ENCODE assay signal across 21 cellular contexts in genomic region chr1:24875257-24875656, GRCh38. TPM values are rescaled to one million over a fixed set of nuclear protein-coding genes. Genes with fewer than 3 reads are reported as not detected.
DNase-seq lines count a peak whose midpoint lies in the region; TF ChIP-seq lines count a peak whose summit lies in the region.
"Had no signal": no experiment of that assay in that cellular context is flagged by ENCODE, and none has a peak within 500 bp of the region (broad histone marks: within the 10 kb centered on the region; RNA-seq: fewer than 3 reads in every experiment).

No MANE protein-coding gene starts in this region.

- H3K4me3 Mint-ChIP-seq in activated CD4-positive, alpha-beta memory T cell treated with anti-CD3 and anti-CD28 coated beads for 36 hours = no peak overlapping the region
- H3K4me3 Mint-ChIP-seq in activated CD4-positive, alpha-beta memory T cell treated with anti-CD3 and anti-CD28 coated beads, Interleukin-2, amount 10 ng/mL, durations not matched to agents 7 days and 5 days = no peak overlapping the region
- H3K4me3 Mint-ChIP-seq: CD4-positive, alpha-beta memory T cell; IgD-negative memory B cell had no signal

- H3K27ac ChIP-seq in SK-N-MC (0 out of 2 replicates have a peak overlapping the region, but pooled peaks have one; percentile 39), suprapubic skin (peak overlapping the region; percentile 9), smooth muscle cell (ENCODE audit: low read depth) (no peak overlapping the region)
- H3K27ac ChIP-seq: 22Rv1; BLaER1 treated with 17β-estradiol and CSF1 and Interleukin-3, amounts not matched to agents 10 nM and 100 nM; RWPE1 had no signal

- intact Hi-C loops in activated CD4-positive, alpha-beta memory T cell treated with anti-CD3 and anti-CD28 coated beads for 36 hours (cut with micrococcal nuclease) = no loop called here

- WGBS in suprapubic skin = 57% methylated on average over 8 of the region's 8 CpGs
- 82% methylated on average over 8 of the region's 8 CpGs for WGBS in smooth muscle cell (ENCODE audit: low lambda C conversion rate)

- peaks cover 10% of the 10 kb centered on the region for H3K27me3 ChIP-seq in suprapubic skin
- no peaks in the 10 kb centered on the region for H3K27me3 ChIP-seq in smooth muscle cell (ENCODE audit: low read depth)

- H3K27ac Mint-ChIP-seq in activated CD4-positive, alpha-beta memory T cell treated with anti-CD3 and anti-CD28 coated beads for 36 hours = no peak overlapping the region
- H3K27ac Mint-ChIP-seq in activated CD4-positive, alpha-beta memory T cell treated with anti-CD3 and anti-CD28 coated beads, Interleukin-2, amount 10 ng/mL, durations not matched to agents 7 days and 5 days = no peak overlapping the region
- H3K27ac Mint-ChIP-seq: IgD-negative memory B cell had no signal

- no peaks in the 10 kb centered on the region for H4K20me1 ChIP-seq in smooth muscle cell (ENCODE audit: low read depth)
- H4K20me1 ChIP-seq: BLaER1 treated with 17β-estradiol and CSF1 and Interleukin-3, amounts not matched to agents 10 nM and 100 nM had no signal

- no peak overlapping the region for H3K4me2 ChIP-seq in smooth muscle cell
- H3K4me2 ChIP-seq: BLaER1 treated with 17β-estradiol and CSF1 and Interleukin-3, amounts not matched to agents 10 nM and 100 nM had no signal

- no peak overlapping the region for H3K9ac ChIP-seq in SK-N-MC (ENCODE audit: insufficient read length)
- no peak overlapping the region for H3K9ac ChIP-seq in smooth muscle cell (ENCODE audit: low read depth)
- H3K9ac ChIP-seq: BLaER1 treated with 17β-estradiol and CSF1 and Interleukin-3, amounts not matched to agents 10 nM and 100 nM had no signal

- no peak overlapping the region for H2AFZ ChIP-seq in smooth muscle cell (ENCODE audit: low read depth)

- H3K9me3 ChIP-seq in SK-N-MC (ENCODE audit: low read depth, low read length) = no peaks in the 10 kb centered on the region
- H3K9me3 ChIP-seq in suprapubic skin = no peaks in the 10 kb centered on the region
- H3K9me3 ChIP-seq in smooth muscle cell (replicated peaks; ENCODE audit: low read depth) = no peaks in the 10 kb centered on the region

- POLR2A ChIA-PET in activated CD4-positive, alpha-beta memory T cell treated with anti-CD3 and anti-CD28 coated beads for 36 hours (lab: Charles Lee) = no interaction called here
- POLR2A ChIA-PET in activated CD4-positive, alpha-beta memory T cell treated with anti-CD3 and anti-CD28 coated beads, Interleukin-2, amount 10 ng/mL, durations not matched to agents 7 days and 5 days (lab: Charles Lee) = no interaction called here

- H3K4me1 ChIP-seq in suprapubic skin = no peaks in the 10 kb centered on the region
- no peaks in the 10 kb centered on the region for H3K4me1 ChIP-seq in smooth muscle cell (ENCODE audit: low read depth)

- DNase-seq in activated CD4-positive, alpha-beta memory T cell treated with anti-CD3 and anti-CD28 coated beads for 36 hours = peak; percentile 5
- DNase-seq in activated CD4-positive, alpha-beta memory T cell treated with anti-CD3 and anti-CD28 coated beads, Interleukin-2, amount 10 ng/mL, durations not matched to agents 7 days and 5 days = no peak
- DNase-seq in SK-N-MC (ENCODE audit: low read depth, low spot score) (no peak), mesenteric fat pad (ENCODE audit: low spot score) (peak; percentile 75), suprapubic skin (ENCODE audit: low spot score in 2 of 2) (peak; percentile 26 to 37), smooth muscle cell (lab: John Stamatoyannopoulos, UW; ENCODE audit: unreplicated experiment) (no peak), COLO668 (lab: John Stamatoyannopoulos, UW; ENCODE audit: unreplicated experiment) (no peak), NCI-H2196 treated with DMSO at 0.1 percent for 48 hours (lab: John Stamatoyannopoulos, UW; ENCODE audit: unreplicated experiment) (no peak)
- DNase-seq: CD4-positive, alpha-beta memory T cell; Karpas-422; MV-4-11; NCI-H1105 treated with DMSO at 0.1 percent for 48 hours; NCI-H2029 treated with DMSO at 0.1 percent for 48 hours; NCI-H345; NCI-H524; NCI-H774; NK-92 treated with Interleukin-12 subunit alpha and Interleukin-12 subunit beta, amount 100 ng/mL, for 24 hours had no signal

- no peaks in the 10 kb centered on the region for H3K9me3 Mint-ChIP-seq in activated CD4-positive, alpha-beta memory T cell treated with anti-CD3 and anti-CD28 coated beads for 36 hours
- H3K9me3 Mint-ChIP-seq in activated CD4-positive, alpha-beta memory T cell treated with anti-CD3 and anti-CD28 coated beads, Interleukin-2, amount 10 ng/mL, durations not matched to agents 7 days and 5 days = no peaks in the 10 kb centered on the region

- H3K79me2 ChIP-seq in smooth muscle cell (ENCODE audit: low read depth) = no peaks in the 10 kb centered on the region

- H3K4me1 Mint-ChIP-seq in activated CD4-positive, alpha-beta memory T cell treated with anti-CD3 and anti-CD28 coated beads for 36 hours (ENCODE audit: low read depth) = peaks cover 6% of the 10 kb centered on the region
- peaks cover 4% of the 10 kb centered on the region for H3K4me1 Mint-ChIP-seq in activated CD4-positive, alpha-beta memory T cell treated with anti-CD3 and anti-CD28 coated beads, Interleukin-2, amount 10 ng/mL, durations not matched to agents 7 days and 5 days

- no peaks in the 10 kb centered on the region for H3K36me3 ChIP-seq in SK-N-MC (ENCODE audit: insufficient read depth, low read length)
- no peaks in the 10 kb centered on the region for H3K36me3 ChIP-seq in suprapubic skin
- H3K36me3 ChIP-seq in smooth muscle cell (ENCODE audit: low read depth) = no peaks in the 10 kb centered on the region
- H3K36me3 ChIP-seq: BLaER1 treated with 17β-estradiol and CSF1 and Interleukin-3, amounts not matched to agents 10 nM and 100 nM had no signal

- no peaks in the 10 kb centered on the region for H3K36me3 Mint-ChIP-seq in activated CD4-positive, alpha-beta memory T cell treated with anti-CD3 and anti-CD28 coated beads for 36 hours
- no peaks in the 10 kb centered on the region for H3K36me3 Mint-ChIP-seq in activated CD4-positive, alpha-beta memory T cell treated with anti-CD3 and anti-CD28 coated beads, Interleukin-2, amount 10 ng/mL, durations not matched to agents 7 days and 5 days (ENCODE audit: low read depth)
- H3K36me3 Mint-ChIP-seq: CD4-positive, alpha-beta memory T cell; IgD-negative memory B cell had no signal

- H3F3A ChIP-seq in smooth muscle cell (ENCODE audit: low read depth) = no peaks in the 10 kb centered on the region

- TF ChIP-seq CTCF in suprapubic skin (IDR thresholded peaks at IDR 0.05) (no peak), smooth muscle cell (IDR thresholded peaks at IDR 0.05; ENCODE audit: borderline replicate concordance, insufficient read depth, poor library complexity, severe bottlenecking) (no peak)

- no peak for TF ChIP-seq POLR2A in suprapubic skin (IDR thresholded peaks at IDR 0.05)

- CTCF ChIA-PET in activated CD4-positive, alpha-beta memory T cell treated with anti-CD3 and anti-CD28 coated beads for 36 hours (lab: Charles Lee) = no interaction called here
- CTCF ChIA-PET in activated CD4-positive, alpha-beta memory T cell treated with anti-CD3 and anti-CD28 coated beads, Interleukin-2, amount 10 ng/mL, durations not matched to agents 7 days and 5 days (lab: Charles Lee) = no interaction called here

- TF ChIP-seq EP300 in suprapubic skin (IDR thresholded peaks at IDR 0.05) = no peak

- H3K27me3 Mint-ChIP-seq in activated CD4-positive, alpha-beta memory T cell treated with anti-CD3 and anti-CD28 coated beads for 36 hours = no peaks in the 10 kb centered on the region
- peaks cover 18% of the 10 kb centered on the region for H3K27me3 Mint-ChIP-seq in activated CD4-positive, alpha-beta memory T cell treated with anti-CD3 and anti-CD28 coated beads, Interleukin-2, amount 10 ng/mL, durations not matched to agents 7 days and 5 days

- H3K4me3 ChIP-seq in SK-N-MC (no peak overlapping the region), suprapubic skin (no peak overlapping the region), smooth muscle cell (no peak overlapping the region)
- H3K4me3 ChIP-seq: BLaER1 treated with 17β-estradiol and CSF1 and Interleukin-3, amounts not matched to agents 10 nM and 100 nM had no signal

RNA-seq across cellular contexts. Expression of gene RUNX3, which starts 54.8 kb away (rescaled TPM):
- total RNA-seq in activated CD4-positive, alpha-beta memory T cell treated with anti-CD3 and anti-CD28 coated beads for 36 hours = 100 to 1,000 TPM; 153 to 155 TPM
- total RNA-seq in activated CD4-positive, alpha-beta memory T cell treated with anti-CD3 and anti-CD28 coated beads, Interleukin-2, amount 10 ng/mL, durations not matched to agents 7 days and 5 days = 100 to 1,000 TPM; 177 to 183 TPM
- 3.4 TPM for total RNA-seq in mesenteric fat pad
- 10 to 100 TPM in 3 of 4 donors, 1 to 10 TPM in 1; 7.9 to 18.7 (median 13.8) TPM for total RNA-seq in suprapubic skin
- 2.3 and 4.5 TPM in 2 replicates for total RNA-seq in smooth muscle cell
- 6.5 and 8.2 TPM in 2 replicates for polyA plus RNA-seq in smooth muscle cell

Comparison
In these comparisons a context has a peak if more than half of its experiments do, and no peak if none do; other contexts are left out.
1. DNase-seq: peak in activated CD4-positive, alpha-beta memory T cell treated with anti-CD3 and anti-CD28 coated beads for 36 hours (single experiment), mesenteric fat pad (single experiment) and suprapubic skin (2 of 2); none in activated CD4-positive, alpha-beta memory T cell treated with anti-CD3 and anti-CD28 coated beads, Interleukin-2, amount 10 ng/mL, durations not matched to agents 7 days and 5 days (single experiment), SK-N-MC (single experiment), smooth muscle cell (single experiment), COLO668 (single experiment) and NCI-H2196 treated with DMSO at 0.1 percent for 48 hours (single experiment).
2. RNA of gene RUNX3, which starts 54.8 kb away (total RNA-seq): 177 to 183 TPM in activated CD4-positive, alpha-beta memory T cell treated with anti-CD3 and anti-CD28 coated beads, Interleukin-2, amount 10 ng/mL, durations not matched to agents 7 days and 5 days and 153 to 155 TPM in activated CD4-positive, alpha-beta memory T cell treated with anti-CD3 and anti-CD28 coated beads for 36 hours; 7.9 to 18.7 TPM in suprapubic skin, 2.3 to 4.5 TPM in smooth muscle cell and 3.4 TPM in mesenteric fat pad (single experiment); every median in the first group is over 4 times any median in the second.